In the genomic region with DNA sequence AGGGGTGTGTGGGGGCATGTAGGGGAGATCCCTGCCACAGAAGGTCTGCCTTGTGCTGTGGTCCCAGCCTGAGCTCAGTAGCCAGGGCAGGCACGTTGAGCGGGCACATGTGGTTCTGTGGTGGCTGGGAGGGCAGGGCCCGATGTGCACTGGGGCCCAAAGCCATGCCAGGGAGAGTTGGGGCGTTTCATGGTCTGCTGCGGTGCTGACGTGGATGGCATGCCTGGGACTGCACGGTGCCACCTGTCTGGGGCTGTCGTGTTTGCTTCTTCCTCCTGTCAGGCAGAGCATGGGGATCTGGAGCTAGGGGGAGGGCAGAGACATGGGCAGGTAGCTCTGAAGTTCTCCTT, we compare ENCODE assay signal across 1 cellular context.
A peak's percentile ranks its signal among the peaks of the same experiment; 100 is the strongest.
TF ChIP-seq lines count a peak whose summit lies in the region.

No MANE protein-coding gene starts in this region.

TF ChIP-seq in K562, 482 proteins besides CTCF, POLR2A, EP300 and RAD21 (continued from another document):
- TF ChIP-seq SMAD2 (IDR thresholded peaks at IDR 0.05; ENCODE audit: low read depth, low read length) (no peak), RB1 (IDR thresholded peaks at IDR 0.05; ENCODE audit: low read depth) (peak; percentile 8; the same call in 1 of the 2 replicates), RBFOX2 (IDR thresholded peaks at IDR 0.05; ENCODE audit: low read depth, low read length) (peak; percentile 67), KLF1 (tag; IDR thresholded peaks at IDR 0.05) (0 out of 2 replicates have a peak, but pooled peaks have one; percentile 8), ZNF780A (CRISPR knock-in tag; IDR thresholded peaks at IDR 0.05) (no peak), L3MBTL2 (IDR thresholded peaks at IDR 0.05) (no peak), COPS2 (conservative IDR thresholded peaks at IDR 0.05) (no peak), ZBED1 (IDR thresholded peaks at IDR 0.05) (no peak), MEF2A (IDR thresholded peaks at IDR 0.05; ENCODE audit: control insufficient read depth, low read depth, low read length) (no peak), ZNF699 (CRISPR knock-in tag; IDR thresholded peaks at IDR 0.05; ENCODE audit: insufficient replicate concordance) (peak; percentile 26), KDM4B (IDR thresholded peaks at IDR 0.05; ENCODE audit: borderline replicate concordance in 2 of 2, low read depth in 1 of 2) (peak in 1 of 2 experiments; percentile 58; a peak in 1 of 4 replicates)
- TF ChIP-seq, protein P1, sequence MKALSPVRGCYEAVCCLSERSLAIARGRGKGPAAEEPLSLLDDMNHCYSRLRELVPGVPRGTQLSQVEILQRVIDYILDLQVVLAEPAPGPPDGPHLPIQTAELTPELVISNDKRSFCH (CRISPR knock-in tag; IDR thresholded peaks at IDR 0.05), result no peak
- TF ChIP-seq, protein P1 (tag; IDR thresholded peaks at IDR 0.05), result no peak
